ENCODE assay signal across 8 cellular contexts in genomic region chr4:47704693-47705325, GRCh38.
DNase-seq lines count a peak whose midpoint lies in the region; ATAC-seq and TF ChIP-seq lines count a peak whose summit lies in the region.

No MANE protein-coding gene starts in this region.

- peak overlapping the region; percentile 16 to 50 for H3K27ac ChIP-seq in left lung

- 0 out of 2 replicates have a peak, but pooled peaks cover 4% of the 10 kb centered on the region for H3K4me1 Mint-ChIP-seq in HFFc6 (ENCODE audit: low read depth)

- no peaks in the 10 kb centered on the region for H3K9me3 ChIP-seq in left lung

- no peaks in the 10 kb centered on the region for H3K9me3 Mint-ChIP-seq in HFFc6

- intact Hi-C loops in left lung (cut with DNase I), result no loop called here

- no peaks in the 10 kb centered on the region for H3K36me3 Mint-ChIP-seq in HFFc6 (ENCODE audit: low read depth)

- peaks cover 0 to 11% of the 10 kb centered on the region in 2 donors for H3K4me1 ChIP-seq in left lung

- DNase-seq in NCI-H2227 (lab: John Stamatoyannopoulos, UW; ENCODE audit: unreplicated experiment), result peak; percentile 3
- DNase-seq in NCI-H2227 treated with DMSO at 0.1 percent for 48 hours (lab: John Stamatoyannopoulos, UW), result no peak
- DNase-seq in HFFc6, result peak; percentile 6
- peak; percentile 71 for DNase-seq in NCI-H345 (lab: John Stamatoyannopoulos, UW)
- peak; percentile 35 for DNase-seq in astrocyte of the spinal cord (ENCODE audit: low read depth, low spot score)
- DNase-seq in left lung, result peak in 1 of 2 donors; percentile 42

- in situ Hi-C loops in astrocyte of the spinal cord (cut with HindIII; ENCODE audit: low sequenced_read_pairs), result no loop called here

- ATAC-seq in left lung, result peak; percentile 93
- no peak for ATAC-seq in GM18861 (IDR thresholded peaks at IDR 0.05; ENCODE audit: unreplicated experiment)
- no peak for ATAC-seq in GM21723 (IDR thresholded peaks at IDR 0.05; ENCODE audit: unreplicated experiment)

- peaks cover 33% of the 10 kb centered on the region for H3K27me3 Mint-ChIP-seq in HFFc6 (ENCODE audit: insufficient read depth)

- no peak overlapping the region for H3K27ac Mint-ChIP-seq in HFFc6

- H3K4me3 ChIP-seq in astrocyte of the spinal cord (ENCODE audit: low read depth, low read length) (no peak overlapping the region), left lung (no peak overlapping the region)

- no peak overlapping the region for H3K4me3 Mint-ChIP-seq in HFFc6

- no peaks in the 10 kb centered on the region for H3K36me3 ChIP-seq in left lung

- no peaks in the 10 kb centered on the region for H3K27me3 ChIP-seq in left lung

- TF ChIP-seq CTCF in HFFc6 (IDR thresholded peaks at IDR 0.05) (peak; percentile 64), astrocyte of the spinal cord (IDR thresholded peaks at IDR 0.05; ENCODE audit: low read depth, low read length) (peak; percentile 54), left lung (IDR thresholded peaks at IDR 0.05) (peak in 1 of 2 donors; percentile 29)
